Comparison of ENCODE assay signal across 37 cellular contexts in genomic region chr7:69910150-69910549, GRCh38.
"Had no signal": no experiment of that assay in that cellular context is flagged by ENCODE, and none has a peak within 500 bp of the region (broad histone marks: within the 10 kb centered on the region; RNA-seq: fewer than 3 reads in every experiment).

No MANE protein-coding gene starts in this region.

- H3K27ac Mint-ChIP-seq: activated CD4-positive, alpha-beta memory T cell treated with anti-CD3 and anti-CD28 coated beads, Interleukin-2, amount 10 ng/mL, durations not matched to agents 7 days and 5 days; activated CD4-positive, alpha-beta T cell treated with anti-CD3 and anti-CD28 coated beads for 36 hours; activated CD4-positive, alpha-beta T cell treated with anti-CD3 and anti-CD28 coated beads, Interleukin-2, amount 10 ng/mL, durations not matched to agents 7 days and 5 days; activated CD8-positive, alpha-beta memory T cell treated with anti-CD3 and anti-CD28 coated beads, Interleukin-2, amount 10 ng/mL, durations not matched to agents 7 days and 5 days; activated CD8-positive, alpha-beta T cell treated with anti-CD3 and anti-CD28 coated beads, Interleukin-2, amount 10 ng/mL, durations not matched to agents 7 days and 5 days; activated naive CD4-positive, alpha-beta T cell treated with anti-CD3 and anti-CD28 coated beads, Interleukin-2, amount 10 ng/mL, durations not matched to agents 7 days and 5 days; activated naive CD4-positive, alpha-beta T cell treated with anti-CD3 and anti-CD28 coated beads, Interleukin-2, amount 50 U/mL, for 24 hours; activated naive CD8-positive, alpha-beta T cell; activated naive CD8-positive, alpha-beta T cell treated with anti-CD3 and anti-CD28 coated beads, Interleukin-2, amount 10 ng/mL, durations not matched to agents 7 days and 5 days; activated naive CD8-positive, alpha-beta T cell treated with anti-CD3 and anti-CD28 coated beads, Interleukin-2, amount 50 U/mL, for 24 hours; activated T-cell treated with anti-CD3 and anti-CD28 coated beads, Interleukin-2, amount 50 U/mL, for 24 hours; activated T-helper 2 cell treated with anti-CD3 and anti-CD28 coated beads, Interferon-gamma antibody, Interleukin-2, Interleukin-4, amounts not matched to agents 10 μg/mL and 5 μg/mL and 100 μg/mL, durations not matched to agents 14 hours and 24 hours and 36 hours; brain; T-helper 1 cell treated with Interleukin-12 subunit alpha and Interleukin-12 subunit beta and Interleukin-4 antibody, amounts not matched to agents 30 μg/mL and 1 μg/mL, for 36 hours; T-helper 2 cell treated with Interferon-gamma antibody and Interleukin-4, amounts not matched to agents 5 μg/mL and 100 μg/mL, for 36 hours; WTC11 had no signal

- H3K27ac ChIP-seq: ascending aorta, cardiac muscle cell, WERI-Rb-1 had no signal

- H3K4me3 ChIP-seq: ascending aorta, cardiac muscle cell had no signal

- FAIRE-seq: bronchial epithelial cell, TTC549 had no signal

- H3K9me3 ChIP-seq: ascending aorta had no signal

- H3K4me3 Mint-ChIP-seq: activated CD4-positive, alpha-beta memory T cell treated with anti-CD3 and anti-CD28 coated beads, Interleukin-2, amount 10 ng/mL, durations not matched to agents 7 days and 5 days; activated CD4-positive, alpha-beta T cell treated with anti-CD3 and anti-CD28 coated beads for 36 hours; activated CD4-positive, alpha-beta T cell treated with anti-CD3 and anti-CD28 coated beads, Interleukin-2, amount 10 ng/mL, durations not matched to agents 7 days and 5 days; activated CD8-positive, alpha-beta memory T cell treated with anti-CD3 and anti-CD28 coated beads, Interleukin-2, amount 10 ng/mL, durations not matched to agents 7 days and 5 days; activated CD8-positive, alpha-beta T cell treated with anti-CD3 and anti-CD28 coated beads, Interleukin-2, amount 10 ng/mL, durations not matched to agents 7 days and 5 days; activated naive CD4-positive, alpha-beta T cell treated with anti-CD3 and anti-CD28 coated beads, Interleukin-2, amount 10 ng/mL, durations not matched to agents 7 days and 5 days; activated naive CD4-positive, alpha-beta T cell treated with anti-CD3 and anti-CD28 coated beads, Interleukin-2, amount 50 U/mL, for 24 hours; activated naive CD8-positive, alpha-beta T cell; activated naive CD8-positive, alpha-beta T cell treated with anti-CD3 and anti-CD28 coated beads, Interleukin-2, amount 10 ng/mL, durations not matched to agents 7 days and 5 days; activated naive CD8-positive, alpha-beta T cell treated with anti-CD3 and anti-CD28 coated beads, Interleukin-2, amount 50 U/mL, for 24 hours; activated T-cell treated with anti-CD3 and anti-CD28 coated beads, Interleukin-2, amount 50 U/mL, for 24 hours; brain; central memory CD8-positive, alpha-beta T cell; T-helper 1 cell treated with Interleukin-12 subunit alpha and Interleukin-12 subunit beta and Interleukin-4 antibody, amounts not matched to agents 30 μg/mL and 1 μg/mL, for 36 hours; T-helper 2 cell treated with Interferon-gamma antibody and Interleukin-4, amounts not matched to agents 5 μg/mL and 100 μg/mL, for 36 hours; WTC11 had no signal

- H3K27me3 ChIP-seq: ascending aorta, cardiac muscle cell had no signal

- H3K36me3 Mint-ChIP-seq: activated CD8-positive, alpha-beta memory T cell treated with anti-CD3 and anti-CD28 coated beads, Interleukin-2, amount 10 ng/mL, durations not matched to agents 7 days and 5 days; activated naive CD4-positive, alpha-beta T cell treated with anti-CD3 and anti-CD28 coated beads, Interleukin-2, amount 10 ng/mL, durations not matched to agents 7 days and 5 days; activated naive CD4-positive, alpha-beta T cell treated with anti-CD3 and anti-CD28 coated beads, Interleukin-2, amount 50 U/mL, for 24 hours; activated naive CD8-positive, alpha-beta T cell; activated naive CD8-positive, alpha-beta T cell treated with anti-CD3 and anti-CD28 coated beads, Interleukin-2, amount 10 ng/mL, durations not matched to agents 7 days and 5 days; WTC11 had no signal

- H3K36me3 ChIP-seq: ascending aorta, cardiac muscle cell, WERI-Rb-1 had no signal

- H3K27me3 Mint-ChIP-seq: activated CD4-positive, alpha-beta memory T cell treated with anti-CD3 and anti-CD28 coated beads, Interleukin-2, amount 10 ng/mL, durations not matched to agents 7 days and 5 days; activated CD4-positive, alpha-beta T cell treated with anti-CD3 and anti-CD28 coated beads for 36 hours; activated CD4-positive, alpha-beta T cell treated with anti-CD3 and anti-CD28 coated beads, Interleukin-2, amount 10 ng/mL, durations not matched to agents 7 days and 5 days; activated naive CD4-positive, alpha-beta T cell treated with anti-CD3 and anti-CD28 coated beads, Interleukin-2, amount 10 ng/mL, durations not matched to agents 7 days and 5 days; activated naive CD4-positive, alpha-beta T cell treated with anti-CD3 and anti-CD28 coated beads, Interleukin-2, amount 50 U/mL, for 24 hours; activated naive CD8-positive, alpha-beta T cell; activated naive CD8-positive, alpha-beta T cell treated with anti-CD3 and anti-CD28 coated beads, Interleukin-2, amount 10 ng/mL, durations not matched to agents 7 days and 5 days; activated naive CD8-positive, alpha-beta T cell treated with anti-CD3 and anti-CD28 coated beads, Interleukin-2, amount 50 U/mL, for 24 hours; activated T-cell treated with anti-CD3 and anti-CD28 coated beads, Interleukin-2, amount 50 U/mL, for 24 hours; central memory CD8-positive, alpha-beta T cell had no signal

- DNase-seq: activated CD4-positive, alpha-beta memory T cell treated with anti-CD3 and anti-CD28 coated beads, Interleukin-2, amount 10 ng/mL, durations not matched to agents 7 days and 5 days; activated CD4-positive, alpha-beta T cell treated with anti-CD3 and anti-CD28 coated beads for 1 hour; activated CD4-positive, alpha-beta T cell treated with anti-CD3 and anti-CD28 coated beads for 36 hours; activated CD4-positive, alpha-beta T cell treated with anti-CD3 and anti-CD28 coated beads for 48 hours; activated CD4-positive, alpha-beta T cell treated with anti-CD3 and anti-CD28 coated beads, Interleukin-2, amount 10 ng/mL, durations not matched to agents 7 days and 5 days; activated CD4-positive, alpha-beta T cell treated with anti-CD3 and anti-CD28 coated beads, Interleukin-2, amount 50 U/mL, for 48 hours; activated CD4-positive, CD25-positive, alpha-beta regulatory T cell; activated CD8-positive, alpha-beta memory T cell treated with anti-CD3 and anti-CD28 coated beads for 24 hours; activated CD8-positive, alpha-beta memory T cell treated with anti-CD3 and anti-CD28 coated beads, Interleukin-2, amount 10 ng/mL, durations not matched to agents 7 days and 5 days; activated CD8-positive, alpha-beta memory T cell treated with anti-CD3 and anti-CD28 coated beads, Interleukin-2, amount 50 U/mL, for 48 hours; activated CD8-positive, alpha-beta T cell treated with anti-CD3 and anti-CD28 coated beads, Interleukin-2, amount 10 ng/mL, durations not matched to agents 7 days and 5 days; activated effector memory CD4-positive, alpha-beta T cell treated with Interleukin-2 at 50 U/mL for 16 hours; activated gamma-delta T cell; activated naive CD4-positive, alpha-beta T cell treated with anti-CD3 and anti-CD28 coated beads, Interleukin-2, amount 10 ng/mL, durations not matched to agents 7 days and 5 days; activated naive CD4-positive, alpha-beta T cell treated with Interleukin-2 at 50 U/mL for 16 hours; activated naive CD8-positive, alpha-beta T cell treated with anti-CD3 and anti-CD28 coated beads, Interleukin-2, amount 10 ng/mL, durations not matched to agents 7 days and 5 days; activated naive CD8-positive, alpha-beta T cell treated with anti-CD3 and anti-CD28 coated beads, Interleukin-2, amount 50 U/mL, for 24 hours; activated T-cell treated with anti-CD3 and anti-CD28 coated beads, Interleukin-2, amount 50 U/mL, for 24 hours; activated T-cell treated with anti-CD3 and anti-CD28 coated beads, Interleukin-2, amount 50 U/mL, for 48 hours; amygdala; anterior cingulate cortex; T-helper 1 cell; T-helper 2 cell; T-helper 9 cell; WERI-Rb-1 had no signal

- H3K9me3 Mint-ChIP-seq: activated naive CD4-positive, alpha-beta T cell treated with anti-CD3 and anti-CD28 coated beads, Interleukin-2, amount 50 U/mL, for 24 hours; activated T-cell treated with anti-CD3 and anti-CD28 coated beads, Interleukin-2, amount 50 U/mL, for 24 hours; central memory CD8-positive, alpha-beta T cell; WTC11 had no signal

- H3K4me1 ChIP-seq: ascending aorta had no signal

- H3K4me1 Mint-ChIP-seq: activated CD4-positive, alpha-beta memory T cell treated with anti-CD3 and anti-CD28 coated beads, Interleukin-2, amount 10 ng/mL, durations not matched to agents 7 days and 5 days; activated CD4-positive, alpha-beta T cell treated with anti-CD3 and anti-CD28 coated beads, Interleukin-2, amount 10 ng/mL, durations not matched to agents 7 days and 5 days; activated naive CD4-positive, alpha-beta T cell treated with anti-CD3 and anti-CD28 coated beads, Interleukin-2, amount 10 ng/mL, durations not matched to agents 7 days and 5 days; activated naive CD4-positive, alpha-beta T cell treated with anti-CD3 and anti-CD28 coated beads, Interleukin-2, amount 50 U/mL, for 24 hours had no signal
